In genomic region chr1:110639724-110640386, GRCh38 we compare ENCODE assay signal across 12 cellular contexts. TPM values are rescaled to one million over a fixed set of nuclear protein-coding genes. Genes with fewer than 3 reads are reported as not detected.
A peak's percentile ranks its signal among the peaks of the same experiment; 100 is the strongest.
DNase-seq lines count a peak whose midpoint lies in the region; ATAC-seq and TF ChIP-seq lines count a peak whose summit lies in the region.
"Had no signal": no experiment of that assay in that cellular context is flagged by ENCODE, and none has a peak within 500 bp of the region (broad histone marks: within the 10 kb centered on the region; RNA-seq: fewer than 3 reads in every experiment).

No MANE protein-coding gene starts in this region.

- no peaks in the 10 kb centered on the region for H3K9me3 Mint-ChIP-seq in MCF 10A (ENCODE audit: unreplicated experiment)

- no peak for TF ChIP-seq POLR2A in breast epithelium (IDR thresholded peaks at IDR 0.05)

- no peak overlapping the region for H3K4me3 Mint-ChIP-seq in MCF 10A (ENCODE audit: unreplicated experiment)
- H3K4me3 Mint-ChIP-seq: activated naive CD8-positive, alpha-beta T cell; B cell had no signal

- no peaks in the 10 kb centered on the region for H3K4me1 ChIP-seq in breast epithelium
- peaks cover 9 to 15% of the 10 kb centered on the region in 2 donors for H3K4me1 ChIP-seq in thoracic aorta (ENCODE audit: control insufficient read depth in 1 of 2, low read depth in 2 of 2)

- peak; percentile 14 for DNase-seq in MCF 10A (ENCODE audit: unreplicated experiment)
- no peak for DNase-seq in breast epithelium (ENCODE audit: low spot score in 2 of 2)
- peak; percentile 79 for DNase-seq in RPMI7951 (ENCODE audit: low read depth)
- peak; percentile 25 for DNase-seq in fibroblast of the aortic adventitia (ENCODE audit: low read depth)
- no peak for DNase-seq in thoracic aorta (ENCODE audit: low spot score)
- no peak for DNase-seq in KBM-7
- no peak for DNase-seq in DMS114 treated with DMSO at 0.1 percent for 48 hours (lab: John Stamatoyannopoulos, UW; ENCODE audit: unreplicated experiment)
- DNase-seq in NCI-H2029 (lab: John Stamatoyannopoulos, UW) = no peak
- DNase-seq: activated CD4-positive, alpha-beta T cell treated with anti-CD3 and anti-CD28 coated beads for 4 hours; NCI-H2171 had no signal

- H3K36me3 ChIP-seq in breast epithelium (no peaks in the 10 kb centered on the region), thoracic aorta (no peaks in the 10 kb centered on the region)

- no peaks in the 10 kb centered on the region for H3K36me3 Mint-ChIP-seq in MCF 10A (ENCODE audit: insufficient read depth, unreplicated experiment)

- H3K4me1 Mint-ChIP-seq in MCF 10A (ENCODE audit: insufficient read depth, unreplicated experiment) = peaks cover 11% of the 10 kb centered on the region

- no peaks in the 10 kb centered on the region for H3K9me3 ChIP-seq in breast epithelium
- H3K9me3 ChIP-seq in thoracic aorta = no peaks in the 10 kb centered on the region

- H3K27ac Mint-ChIP-seq in MCF 10A (ENCODE audit: low read depth, unreplicated experiment) = no peak overlapping the region
- H3K27ac Mint-ChIP-seq: activated naive CD8-positive, alpha-beta T cell; B cell had no signal

- CTCF ChIA-PET in MCF 10A (lab: Yijun Ruan, JAX) = interaction anchor here (0.7 to 2.2 kb wide), 4 partner anchors 10 to 387 kb away, joined by 3 to 7 read pairs (median 5); no protein-coding TSS in a partner anchor

- H3K27me3 ChIP-seq in breast epithelium (no peaks in the 10 kb centered on the region), thoracic aorta (replicated peaks; ENCODE audit: insufficient read depth) (no peaks in the 10 kb centered on the region)

- no TSS peak for BruUV-seq in MCF 10A (replicated peaks; lab: Mats Ljungman, UMichigan)

- H3K27ac ChIP-seq in breast epithelium (no peak overlapping the region), thoracic aorta (no peak overlapping the region)

- POLR2A ChIA-PET in MCF 10A (lab: Yijun Ruan, JAX) = no interaction called here

- H3K4me3 ChIP-seq in breast epithelium (no peak overlapping the region), fibroblast of the aortic adventitia (ENCODE audit: low read depth, low read length) (no peak overlapping the region), thoracic aorta (no peak overlapping the region)

- ATAC-seq in thoracic aorta (ENCODE audit: insufficient number of reproducible peaks, low FRiP score, low read depth) = peak; percentile 21

- TF ChIP-seq CTCF in MCF 10A (IDR thresholded peaks at IDR 0.05; ENCODE audit: unreplicated experiment) (no peak), breast epithelium (IDR thresholded peaks at IDR 0.05) (no peak), fibroblast of the aortic adventitia (IDR thresholded peaks at IDR 0.05; ENCODE audit: insufficient read depth, low read length) (no peak), thoracic aorta (IDR thresholded peaks at IDR 0.05) (no peak)

- in situ Hi-C loops in KBM-7 (cut with MboI; ENCODE audit: low pct_unique_long_range_greater_than_20kb, low sequenced_read_pairs) = no loop called here

- intact Hi-C loops in MCF 10A (cut with micrococcal nuclease) = loop anchor here (10.0 kb wide), 1 partner anchor 355 kb away; no protein-coding TSS in a partner anchor
- intact Hi-C loops in breast epithelium (cut with DNase I; ENCODE audit: low total_unique reads) = loop anchor here (5.0 kb wide), 1 partner anchor 132 kb away; no protein-coding TSS in a partner anchor

- H3K27me3 Mint-ChIP-seq in MCF 10A (ENCODE audit: insufficient read depth, unreplicated experiment) = peaks cover 61% of the 10 kb centered on the region
- H3K27me3 Mint-ChIP-seq: activated naive CD8-positive, alpha-beta T cell; B cell had no signal

RNA-seq across cellular contexts. Expression of gene KCNA2, which starts 33.7 kb away (rescaled TPM):
- total RNA-seq in MCF 10A (2022) (not detected in 2 replicates), breast epithelium (10 to 100 TPM in 1 of 3 donors, under 1 TPM in 2; 0.33 to 13.8 (median 0.59) TPM), fibroblast of the aortic adventitia (ENCODE audit: low replicate concordance) (not detected in 2 replicates), thoracic aorta (1 to 10 TPM; 2.0 to 3.1 TPM)
- total RNA-seq in RPMI7951 (2014; rRNA removed; shearing (Covaris generic)) = 0.20 and 0.48 TPM in 2 replicates

RNA-seq across cellular contexts. Expression of gene KCNA3, which starts 34.9 kb away (rescaled TPM):
- total RNA-seq in MCF 10A (2022) (not detected in 2 replicates), breast epithelium (1 to 10 TPM in 2 of 3 donors, under 1 TPM in 1; 0.96 to 3.9 (median 2.2) TPM), fibroblast of the aortic adventitia (ENCODE audit: low replicate concordance) (under 0.01 TPM in 1 of 2 replicates, not detected in the other), thoracic aorta (1 to 10 TPM; 1.8 to 3.9 TPM)
- under 0.01 and 0.10 TPM in 2 replicates for total RNA-seq in RPMI7951 (2014; rRNA removed; shearing (Covaris generic))

Comparison
In these comparisons a context has a peak if more than half of its experiments do, and no peak if none do; other contexts are left out.
1. DNase-seq: peak in MCF 10A (single experiment), RPMI7951 (single experiment) and fibroblast of the aortic adventitia (single experiment); none in breast epithelium (0 of 2), thoracic aorta (single experiment), KBM-7 (single experiment), DMS114 treated with DMSO at 0.1 percent for 48 hours (single experiment) and NCI-H2029 (single experiment).